In the genomic region with DNA sequence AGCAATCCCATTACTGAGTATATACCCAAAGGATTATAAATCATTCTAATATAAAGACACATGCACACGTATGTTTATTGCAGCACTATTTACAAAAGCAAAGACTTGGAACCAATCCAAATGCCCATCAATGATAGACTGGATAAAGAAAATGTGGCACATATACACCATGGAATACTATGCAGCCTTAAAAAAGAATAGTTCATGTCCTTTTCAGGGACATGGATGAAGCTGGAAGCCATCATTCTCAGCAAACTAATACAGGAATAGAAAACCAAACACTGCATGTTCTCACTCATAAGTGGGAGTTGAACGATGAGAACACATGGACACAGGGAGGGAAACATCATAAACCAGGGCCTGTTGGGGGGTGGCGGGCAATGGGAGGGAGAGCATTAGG, we compare ENCODE assay signal across 6 cellular contexts. TPM values are rescaled to one million over a fixed set of nuclear protein-coding genes. Genes with fewer than 3 reads are reported as not detected.
"Had no signal": no experiment of that assay in that cellular context is flagged by ENCODE, and none has a peak within 500 bp of the region (broad histone marks: within the 10 kb centered on the region; RNA-seq: fewer than 3 reads in every experiment).

No MANE protein-coding gene starts in this region.

RNA-seq across cellular contexts. Expression of a gene that starts 19.3 kb away (rescaled TPM):
- total RNA-seq: ascending aorta, astrocyte, bronchial epithelial cell, cardiac septum, chondrocyte had no signal
- polyA plus RNA-seq: cardiac muscle cell had no signal
